ENCODE assay signal across 17 cellular contexts in genomic region chr2:183148967-183149366, GRCh38.
"Had no signal": no experiment of that assay in that cellular context is flagged by ENCODE, and none has a peak within 500 bp of the region (broad histone marks: within the 10 kb centered on the region; RNA-seq: fewer than 3 reads in every experiment).

No MANE protein-coding gene starts in this region.

- H3K27ac ChIP-seq: adrenal gland, left lung had no signal

- H3K4me1 ChIP-seq: adrenal gland, left lung had no signal

- H3K27ac Mint-ChIP-seq: activated CD8-positive, alpha-beta T cell treated with anti-CD3 and anti-CD28 coated beads, Interleukin-2, amount 10 ng/mL, durations not matched to agents 7 days and 5 days; activated naive CD4-positive, alpha-beta T cell treated with anti-CD3 and anti-CD28 coated beads for 36 hours; effector memory CD8-positive, alpha-beta T cell; immature natural killer cell; memory B cell; nephron; stimulated activated naive CD8-positive, alpha-beta T cell treated with anti-CD3 and anti-CD28 coated beads, Interleukin-15, amount 100 ng/mL, for 72 hours; T-cell had no signal

- H3K27me3 Mint-ChIP-seq: effector memory CD8-positive, alpha-beta T cell; memory B cell; stimulated activated naive CD8-positive, alpha-beta T cell treated with anti-CD3 and anti-CD28 coated beads, Interleukin-15, amount 100 ng/mL, for 72 hours; T-cell had no signal

- H3K4me3 ChIP-seq: adrenal gland, left lung had no signal

- H3K4me1 Mint-ChIP-seq: memory B cell had no signal

- ATAC-seq: activated CD8-positive, alpha-beta T cell treated with anti-CD3 and anti-CD28 coated beads, Interleukin-2, amount 10 ng/mL, durations not matched to agents 7 days and 5 days; effector memory CD8-positive, alpha-beta T cell; left lung; stimulated activated naive CD8-positive, alpha-beta T cell treated with anti-CD3 and anti-CD28 coated beads, Interleukin-15, amount 100 ng/mL, for 72 hours; T-cell had no signal

- H3K27me3 ChIP-seq: adrenal gland, left lung had no signal

- DNase-seq: activated CD4-positive, alpha-beta T cell treated with anti-CD3 and anti-CD28 coated beads for 48 hours; activated CD8-positive, alpha-beta memory T cell treated with anti-CD3 and anti-CD28 coated beads, Interleukin-2, amount 50 U/mL, for 48 hours; activated CD8-positive, alpha-beta T cell treated with anti-CD3 and anti-CD28 coated beads, Interleukin-2, amount 10 ng/mL, durations not matched to agents 7 days and 5 days; activated naive CD4-positive, alpha-beta T cell treated with anti-CD3 and anti-CD28 coated beads for 36 hours; adrenal gland; central memory CD4-positive, alpha-beta T cell; effector memory CD8-positive, alpha-beta T cell; erythroblast; immature natural killer cell; left lung; occipital lobe; stimulated activated CD4-positive, alpha-beta T cell treated with anti-CD3 and anti-CD28 coated beads, Interleukin-15, amount 100 ng/mL, for 24 hours; stimulated activated CD4-positive, alpha-beta T cell treated with anti-CD3 and anti-CD28 coated beads, Interleukin-4, amount 100 ng/mL, for 4 hours; stimulated activated naive CD8-positive, alpha-beta T cell treated with anti-CD3 and anti-CD28 coated beads, Interleukin-15, amount 100 ng/mL, for 72 hours; T-cell had no signal

- H3K4me3 Mint-ChIP-seq: activated CD8-positive, alpha-beta T cell treated with anti-CD3 and anti-CD28 coated beads, Interleukin-2, amount 10 ng/mL, durations not matched to agents 7 days and 5 days; activated naive CD4-positive, alpha-beta T cell treated with anti-CD3 and anti-CD28 coated beads for 36 hours; effector memory CD8-positive, alpha-beta T cell; immature natural killer cell; memory B cell; nephron; stimulated activated naive CD8-positive, alpha-beta T cell treated with anti-CD3 and anti-CD28 coated beads, Interleukin-15, amount 100 ng/mL, for 72 hours; T-cell had no signal

- H3K9me3 ChIP-seq: adrenal gland had no signal

- H3K9me3 Mint-ChIP-seq: effector memory CD8-positive, alpha-beta T cell; nephron had no signal

- H3K36me3 ChIP-seq: adrenal gland had no signal
